In genomic region chr2:85549826-85550225, GRCh38 we compare ENCODE assay signal across 13 cellular contexts. TPM values are rescaled to one million over a fixed set of nuclear protein-coding genes. Genes with fewer than 3 reads are reported as not detected.
DNase-seq lines count a peak whose midpoint lies in the region; ATAC-seq and TF ChIP-seq lines count a peak whose summit lies in the region.
"Had no signal": no experiment of that assay in that cellular context is flagged by ENCODE, and none has a peak within 500 bp of the region (broad histone marks: within the 10 kb centered on the region; RNA-seq: fewer than 3 reads in every experiment).

No MANE protein-coding gene starts in this region.

- no peaks in the 10 kb centered on the region for H4K20me1 ChIP-seq in GM23248 (ENCODE audit: insufficient read depth)

- no peaks in the 10 kb centered on the region for H3K27me3 Mint-ChIP-seq in effector memory CD8-positive, alpha-beta T cell
- H3K27me3 Mint-ChIP-seq: central memory CD8-positive, alpha-beta T cell had no signal

- H3K4me3 Mint-ChIP-seq in effector memory CD8-positive, alpha-beta T cell = no peak overlapping the region
- H3K4me3 Mint-ChIP-seq: central memory CD8-positive, alpha-beta T cell had no signal

- H3K36me3 Mint-ChIP-seq in effector memory CD8-positive, alpha-beta T cell (ENCODE audit: insufficient read depth) = peaks cover 61% of the 10 kb centered on the region

- peak overlapping the region; percentile 28; the same call in 1 of the 2 replicates for H3K9ac ChIP-seq in GM23248

- H3K4me2 ChIP-seq in GM23248 (ENCODE audit: unreplicated experiment) = peak overlapping the region; percentile 55

- no peaks in the 10 kb centered on the region for H3K9me3 ChIP-seq in GM23248 (ENCODE audit: low read depth)
- H3K9me3 ChIP-seq in gastrocnemius medialis = no peaks in the 10 kb centered on the region

- H3K4me1 Mint-ChIP-seq in effector memory CD8-positive, alpha-beta T cell (ENCODE audit: low read depth in 2 of 2) = peaks cover 0 to 2% of the 10 kb centered on the region in 2 donors

- H2AFZ ChIP-seq in GM23248 = no peak overlapping the region

- in situ Hi-C loops in GM23248 (cut with MboI) = loop anchor here (5.0 kb wide), 1 partner anchor 128 kb away; no protein-coding TSS in a partner anchor
- in situ Hi-C loops in gastrocnemius medialis (cut with MboI; ENCODE audit: low sequenced_read_pairs in 4 of 4) = loop anchor here in 3 of 4 donors (5.0 kb wide), 1 partner anchor 128 kb away; no protein-coding TSS in a partner anchor

- H3K27ac ChIP-seq in GM23248 (peak overlapping the region; percentile 65), gastrocnemius medialis (peak overlapping the region; percentile 53 to 99 (median 56))

- H3K36me3 ChIP-seq in GM23248 (ENCODE audit: low read depth) (peaks cover 30% of the 10 kb centered on the region), gastrocnemius medialis (peaks cover 0 to 31% of the 10 kb centered on the region in 2 donors)

- no peak overlapping the region for H3K27ac Mint-ChIP-seq in effector memory CD8-positive, alpha-beta T cell

- H3F3A ChIP-seq in GM23248 (ENCODE audit: insufficient read depth) = peaks cover 71% of the 10 kb centered on the region

- no peaks in the 10 kb centered on the region for H3K9me3 Mint-ChIP-seq in effector memory CD8-positive, alpha-beta T cell
- H3K9me3 Mint-ChIP-seq: central memory CD8-positive, alpha-beta T cell had no signal

- intact Hi-C loops in gastrocnemius medialis (cut with DNase I; ENCODE audit: low total_unique reads) = loop anchor here (2.0 kb wide), 1 partner anchor 53 kb away; the partner anchor contains the start of gene TMEM150A

- H3K27me3 ChIP-seq in GM23248 (replicated peaks; ENCODE audit: insufficient read depth) (no peaks in the 10 kb centered on the region), gastrocnemius medialis (no peaks in the 10 kb centered on the region)

- H3K9me2 ChIP-seq in GM23248 (ENCODE audit: insufficient read depth) = no peaks in the 10 kb centered on the region

- no peak overlapping the region for H3K4me3 ChIP-seq in GM23248
- H3K4me3 ChIP-seq in fibroblast of mammary gland (ENCODE audit: control insufficient read depth, low read depth, low read length) = no peak overlapping the region
- no peak overlapping the region for H3K4me3 ChIP-seq in gastrocnemius medialis

- ATAC-seq in SK-N-SH treated with all-trans-retinoic acid at 6 μM for 48 hours (peak; percentile 45), gastrocnemius medialis (no peak), GM18861 (IDR thresholded peaks at IDR 0.05; ENCODE audit: unreplicated experiment) (no peak)
- no peak for ATAC-seq in effector memory CD8-positive, alpha-beta T cell (replicated peaks)

- TF ChIP-seq CTCF in fibroblast of mammary gland (conservative IDR thresholded peaks at IDR 0.05; ENCODE audit: control insufficient read depth, insufficient read depth, low read depth, low read length) (no peak), gastrocnemius medialis (IDR thresholded peaks at IDR 0.05 in 4 of 5, conservative IDR thresholded peaks at IDR 0.05 in 1 of 5) (no peak)

- no peak for TF ChIP-seq POLR2A in gastrocnemius medialis (IDR thresholded peaks at IDR 0.05)

- WGBS in GM23248 (ENCODE audit: low coverage in 1 of 2, low lambda C conversion rate in 2 of 2, missing lambda C conversion rate in 2 of 2), 2 experiments = 3 to 7% methylated on average over 4 of the region's 4 CpGs

- H3K79me2 ChIP-seq in GM23248 (ENCODE audit: insufficient read depth) = peaks cover 8% of the 10 kb centered on the region; the same call in 1 of the 2 replicates

- H3K4me1 ChIP-seq in GM23248 (ENCODE audit: insufficient read depth) (peaks cover 24% of the 10 kb centered on the region), gastrocnemius medialis (peaks cover 14 to 27% of the 10 kb centered on the region in 2 donors)

- DNase-seq in GM23248 (peak; percentile 88), fibroblast of mammary gland (ENCODE audit: low read depth) (peak; percentile 97), gastrocnemius medialis (no peak), NCI-H345 (lab: John Stamatoyannopoulos, UW) (no peak), SIG-M5 treated with dmso at 0.1 percent for 504 hours (lab: John Stamatoyannopoulos, UW; ENCODE audit: unreplicated experiment) (no peak)
- DNase-seq in effector memory CD8-positive, alpha-beta T cell = no peak
- DNase-seq: activated CD4-positive, alpha-beta T cell treated with anti-CD3 and anti-CD28 coated beads, Interleukin-2, amount 50 U/mL, for 4 hours; NCI-H1092; OCI-M1; stimulated activated CD4-positive, alpha-beta T cell treated with anti-CD3 and anti-CD28 coated beads, Interleukin-12 subunit alpha, Interleukin-12 subunit beta, amount 100 ng/mL, for 4 hours had no signal

TF ChIP-seq in SK-N-SH treated with all-trans-retinoic acid at 6 μM for 48 hours, 23 proteins besides CTCF, POLR2A, EP300 and RAD21:
- TF ChIP-seq ZFP30 (CRISPR knock-in tag; IDR thresholded peaks at IDR 0.05) (no peak), TOX (CRISPR knock-in tag; IDR thresholded peaks at IDR 0.05; ENCODE audit: borderline replicate concordance) (no peak), PPARA (CRISPR knock-in tag; IDR thresholded peaks at IDR 0.05; ENCODE audit: borderline replicate concordance) (no peak), TSHZ2 (CRISPR knock-in tag; IDR thresholded peaks at IDR 0.05) (no peak), GLIS3 (CRISPR knock-in tag; IDR thresholded peaks at IDR 0.05) (no peak), PATZ1 (CRISPR knock-in tag; IDR thresholded peaks at IDR 0.05; ENCODE audit: borderline replicate concordance) (no peak), ZNF8 (CRISPR knock-in tag; IDR thresholded peaks at IDR 0.05) (no peak)
TF ChIP-seq in SK-N-SH treated with all-trans-retinoic acid at 6 μM for 48 hours: peak in this region for 0.

RNA-seq across cellular contexts. Expression of gene MAT2A, which starts 10.9 kb away (rescaled TPM):
- 104 and 125 TPM in 2 replicates for total RNA-seq in GM23248 (2014; rRNA removed; shearing (Covaris generic))
- 193 and 217 TPM in 2 replicates for polyA plus RNA-seq in GM23248 (2016; fragmentation: Nextera tagmentation; extraction: Ambion mirVana)
- total RNA-seq in gastrocnemius medialis = 100 to 1,000 TPM in 1 of 4 donors, 10 to 100 TPM in 3; 33.2 to 131 (median 56.0) TPM

RNA-seq across cellular contexts. Expression of gene GGCX, which starts 11.5 kb away (rescaled TPM):
- total RNA-seq in GM23248 (2014; rRNA removed; shearing (Covaris generic)) = 74.7 and 81.3 TPM in 2 replicates
- polyA plus RNA-seq in GM23248 (2016; fragmentation: Nextera tagmentation; extraction: Ambion mirVana) = 62.7 and 65.4 TPM in 2 replicates
- total RNA-seq in gastrocnemius medialis = 10 to 100 TPM; 18.3 to 33.1 (median 28.2) TPM

RNA-seq across cellular contexts. Expression of gene VAMP8, which starts 27.6 kb away (rescaled TPM):
- total RNA-seq in GM23248 (2014; rRNA removed; shearing (Covaris generic)) = 1.7 TPM in 1 of 2 replicates, not detected in the other
- 1.0 and 1.2 TPM in 2 replicates for polyA plus RNA-seq in GM23248 (2016; fragmentation: Nextera tagmentation; extraction: Ambion mirVana)
- total RNA-seq in gastrocnemius medialis = 10 to 100 TPM in 1 of 4 donors, 1 to 10 TPM in 3; 5.3 to 12.1 (median 7.1) TPM

RNA-seq across cellular contexts. Expression of gene VAMP5, which starts 34.4 kb away (rescaled TPM):
- 50.3 and 59.0 TPM in 2 replicates for total RNA-seq in GM23248 (2014; rRNA removed; shearing (Covaris generic))
- polyA plus RNA-seq in GM23248 (2016; fragmentation: Nextera tagmentation; extraction: Ambion mirVana) = 287 and 289 TPM in 2 replicates
- 10 to 100 TPM; 19.9 to 47.0 (median 36.9) TPM for total RNA-seq in gastrocnemius medialis

RNA-seq across cellular contexts. Expression of gene RNF181, which starts 45.7 kb away (rescaled TPM):
- 159 and 178 TPM in 2 replicates for total RNA-seq in GM23248 (2014; rRNA removed; shearing (Covaris generic))
- polyA plus RNA-seq in GM23248 (2016; fragmentation: Nextera tagmentation; extraction: Ambion mirVana) = 294 and 308 TPM in 2 replicates
- 100 to 1,000 TPM; 207 to 235 (median 215) TPM for total RNA-seq in gastrocnemius medialis

Comparison
In these comparisons a context has a peak if more than half of its experiments do, and no peak if none do; other contexts are left out.
1. DNase-seq: peak in GM23248 (single experiment) and fibroblast of mammary gland (single experiment); none in gastrocnemius medialis (0 of 2), NCI-H345 (single experiment), effector memory CD8-positive, alpha-beta T cell (0 of 3) and SIG-M5 treated with dmso at 0.1 percent for 504 hours (single experiment).